In genomic region chr14:49623387-49623786, GRCh38 we compare ENCODE assay signal across 1 cellular context.
TF ChIP-seq lines count a peak whose summit lies in the region.

No MANE protein-coding gene starts in this region.

TF ChIP-seq in WTC11, 78 proteins besides CTCF, POLR2A, EP300 and RAD21 (continued from another document):
- no peak for TF ChIP-seq ARID4B (CRISPR knock-in tag; IDR thresholded peaks at IDR 0.05; ENCODE audit: borderline replicate concordance)
- TF ChIP-seq IRF1 (CRISPR knock-in tag; IDR thresholded peaks at IDR 0.05): no peak
- no peak for TF ChIP-seq ZNF281 (CRISPR knock-in tag; IDR thresholded peaks at IDR 0.05)
- no peak for TF ChIP-seq RELA (CRISPR knock-in tag; IDR thresholded peaks at IDR 0.05; ENCODE audit: borderline replicate concordance)
- TF ChIP-seq ZBTB43 (CRISPR knock-in tag; IDR thresholded peaks at IDR 0.05): no peak
- TF ChIP-seq SOX15 (CRISPR knock-in tag; IDR thresholded peaks at IDR 0.05): no peak
